Comparison of ENCODE assay signal across 29 cellular contexts in the genomic region with DNA sequence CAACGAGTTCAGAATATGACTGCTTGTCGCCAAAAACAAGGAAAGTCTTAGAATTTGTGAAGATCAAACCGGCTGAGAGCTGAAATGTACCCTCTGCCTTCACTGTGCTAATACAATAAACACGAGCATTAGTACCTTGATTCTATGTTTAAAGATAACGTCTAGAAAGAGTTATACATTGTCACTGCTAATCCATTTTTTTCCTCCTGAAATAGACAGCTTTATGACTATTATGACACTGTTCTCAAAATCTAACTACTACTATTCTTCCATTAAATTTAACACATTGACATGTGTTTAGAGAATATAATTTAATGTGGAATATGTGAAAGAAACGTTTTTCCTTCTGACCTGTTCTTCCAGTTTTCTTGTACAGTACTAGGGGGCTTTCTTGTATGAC.
"Had no signal": no experiment of that assay in that cellular context is flagged by ENCODE, and none has a peak within 500 bp of the region (broad histone marks: within the 10 kb centered on the region; RNA-seq: fewer than 3 reads in every experiment).

No MANE protein-coding gene starts in this region.

- H3K27ac ChIP-seq: brain microvascular endothelial cell, coronary artery, dorsolateral prefrontal cortex, gastrocnemius medialis, heart left ventricle had no signal

- H3K36me3 ChIP-seq: brain microvascular endothelial cell, gastrocnemius medialis, heart left ventricle had no signal

- H3K4me3 ChIP-seq: coronary artery, dorsolateral prefrontal cortex, gastrocnemius medialis, heart left ventricle had no signal

- H3K27me3 ChIP-seq: brain microvascular endothelial cell, dorsolateral prefrontal cortex, gastrocnemius medialis, heart left ventricle had no signal

- H3K4me1 Mint-ChIP-seq: activated naive CD4-positive, alpha-beta T cell treated with anti-CD3 and anti-CD28 coated beads, Interleukin-2, amount 10 ng/mL, durations not matched to agents 7 days and 5 days had no signal

- H3K4me3 Mint-ChIP-seq: activated CD8-positive, alpha-beta T cell treated with anti-CD3 and anti-CD28 coated beads for 36 hours; activated naive CD4-positive, alpha-beta T cell treated with anti-CD3 and anti-CD28 coated beads, Interleukin-2, amount 10 ng/mL, durations not matched to agents 7 days and 5 days; activated naive CD8-positive, alpha-beta T cell treated with anti-CD3 and anti-CD28 coated beads, Interleukin-2, amount 10 ng/mL, durations not matched to agents 7 days and 5 days; activated T-cell treated with anti-CD3 and anti-CD28 coated beads, Interleukin-2, amount 50 U/mL, for 4 hours; activated T-helper 17 cell treated with anti-CD3 and anti-CD28 coated beads, Interleukin-2, amount 50 U/mL, for 72 hours; central memory CD8-positive, alpha-beta T cell; dendritic cell treated with granulocyte-macrophage colony-stimulating factor and Interleukin-4, amounts not matched to agents 40 ng/mL and 50 ng/mL, for 4 days; endodermal cell; T-helper 17 cell; T-helper 2 cell treated with Interferon-gamma antibody and Interleukin-4, amounts not matched to agents 5 μg/mL and 100 μg/mL, for 36 hours had no signal

- H3K9me3 ChIP-seq: gastrocnemius medialis, heart left ventricle had no signal

- H3K27me3 Mint-ChIP-seq: activated T-helper 17 cell treated with anti-CD3 and anti-CD28 coated beads, Interleukin-2, amount 50 U/mL, for 72 hours; central memory CD8-positive, alpha-beta T cell; T-helper 17 cell had no signal

- ATAC-seq: activated CD8-positive, alpha-beta T cell treated with anti-CD3 and anti-CD28 coated beads for 36 hours; activated naive CD4-positive, alpha-beta T cell treated with anti-CD3 and anti-CD28 coated beads, Interleukin-2, amount 50 U/mL, for 72 hours; activated T-cell treated with anti-CD3 and anti-CD28 coated beads, Interleukin-2, amount 50 U/mL, for 4 hours; activated T-helper 17 cell treated with anti-CD3 and anti-CD28 coated beads, Interleukin-2, amount 50 U/mL, for 72 hours; gastrocnemius medialis; heart left ventricle; T-helper 17 cell had no signal

- H3K27ac Mint-ChIP-seq: activated CD8-positive, alpha-beta T cell treated with anti-CD3 and anti-CD28 coated beads for 36 hours; activated naive CD4-positive, alpha-beta T cell treated with anti-CD3 and anti-CD28 coated beads, Interleukin-2, amount 10 ng/mL, durations not matched to agents 7 days and 5 days; activated naive CD4-positive, alpha-beta T cell treated with anti-CD3 and anti-CD28 coated beads, Interleukin-2, amount 50 U/mL, for 72 hours; activated naive CD8-positive, alpha-beta T cell treated with anti-CD3 and anti-CD28 coated beads, Interleukin-2, amount 10 ng/mL, durations not matched to agents 7 days and 5 days; activated T-helper 17 cell treated with anti-CD3 and anti-CD28 coated beads, Interleukin-2, amount 50 U/mL, for 72 hours; dendritic cell treated with granulocyte-macrophage colony-stimulating factor and Interleukin-4, amounts not matched to agents 40 ng/mL and 50 ng/mL, for 4 days; endodermal cell; T-helper 17 cell; T-helper 2 cell treated with Interferon-gamma antibody and Interleukin-4, amounts not matched to agents 5 μg/mL and 100 μg/mL, for 36 hours had no signal

- H3K9me3 Mint-ChIP-seq: activated CD8-positive, alpha-beta T cell treated with anti-CD3 and anti-CD28 coated beads for 36 hours; activated naive CD4-positive, alpha-beta T cell treated with anti-CD3 and anti-CD28 coated beads, Interleukin-2, amount 10 ng/mL, durations not matched to agents 7 days and 5 days; activated naive CD8-positive, alpha-beta T cell treated with anti-CD3 and anti-CD28 coated beads, Interleukin-2, amount 10 ng/mL, durations not matched to agents 7 days and 5 days; activated T-cell treated with anti-CD3 and anti-CD28 coated beads, Interleukin-2, amount 50 U/mL, for 4 hours; activated T-helper 17 cell treated with anti-CD3 and anti-CD28 coated beads, Interleukin-2, amount 50 U/mL, for 72 hours; central memory CD8-positive, alpha-beta T cell; T-helper 2 cell treated with Interferon-gamma antibody and Interleukin-4, amounts not matched to agents 5 μg/mL and 100 μg/mL, for 36 hours had no signal

- H3K4me1 ChIP-seq: gastrocnemius medialis had no signal

- H3K36me3 Mint-ChIP-seq: activated naive CD4-positive, alpha-beta T cell treated with anti-CD3 and anti-CD28 coated beads, Interleukin-2, amount 10 ng/mL, durations not matched to agents 7 days and 5 days; activated naive CD8-positive, alpha-beta T cell treated with anti-CD3 and anti-CD28 coated beads, Interleukin-2, amount 10 ng/mL, durations not matched to agents 7 days and 5 days had no signal

- DNase-seq: activated CD4-positive, alpha-beta T cell treated with anti-CD3 and anti-CD28 coated beads for 1 hour; activated CD4-positive, alpha-beta T cell treated with anti-CD3 and anti-CD28 coated beads for 4 hours; activated CD4-positive, alpha-beta T cell treated with anti-CD3 and anti-CD28 coated beads, Interleukin-2, amount 50 U/mL, for 1 hour; activated CD4-positive, alpha-beta T cell treated with anti-CD3 and anti-CD28 coated beads, Interleukin-2, amount 50 U/mL, for 48 hours; activated CD8-positive, alpha-beta memory T cell treated with anti-CD3 and anti-CD28 coated beads for 24 hours; activated CD8-positive, alpha-beta T cell treated with anti-CD3 and anti-CD28 coated beads for 36 hours; activated effector memory CD4-positive, alpha-beta T cell treated with anti-CD3 and anti-CD28 coated beads, Interleukin-2, amount 50 U/mL, for 16 hours; activated naive CD4-positive, alpha-beta T cell treated with anti-CD3 and anti-CD28 coated beads, Interleukin-2, amount 10 ng/mL, durations not matched to agents 7 days and 5 days; activated naive CD8-positive, alpha-beta T cell treated with anti-CD3 and anti-CD28 coated beads, Interleukin-2, amount 10 ng/mL, durations not matched to agents 7 days and 5 days; activated T-cell treated with anti-CD3 and anti-CD28 coated beads, Interleukin-2, amount 50 U/mL, for 4 hours; amniotic stem cell; anterior cingulate cortex; brain microvascular endothelial cell; dorsolateral prefrontal cortex; effector memory CD4-positive, alpha-beta T cell; endodermal cell; foreskin fibroblast; gastrocnemius medialis; glutamatergic neuron; heart left ventricle; T-helper 1 cell; T-helper 17 cell; T1000 had no signal
